8 cellular contexts compared by ENCODE assay signal in the genomic region with DNA sequence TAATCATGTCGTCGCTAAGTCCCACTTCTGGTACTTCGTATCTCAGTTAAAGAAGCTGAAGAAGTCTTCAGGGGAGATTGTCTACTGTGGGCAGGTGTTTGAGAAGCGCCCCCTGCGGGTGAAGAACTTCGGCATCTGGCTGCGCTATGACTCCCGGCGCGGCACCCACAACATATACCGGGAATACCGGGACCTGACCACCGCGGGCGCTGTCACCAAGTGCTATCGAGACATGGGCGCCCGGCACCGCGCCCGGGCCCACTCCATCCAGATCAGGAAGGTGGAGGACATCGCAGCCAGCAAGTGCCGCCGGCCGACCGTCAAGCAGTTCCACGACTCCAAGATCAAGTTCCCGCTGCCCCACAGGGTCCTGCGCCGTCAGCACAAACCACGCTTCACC. TPM values are rescaled to one million over a fixed set of nuclear protein-coding genes. Genes with fewer than 3 reads are reported as not detected.
DNase-seq lines count a peak whose midpoint lies in the region; ATAC-seq and TF ChIP-seq lines count a peak whose summit lies in the region.

No MANE protein-coding gene starts in this region.

- no TSS peak for BruUV-seq in PC-3 (replicated peaks; lab: Mats Ljungman, UMichigan)

- no peaks in the 10 kb centered on the region for H3K9me3 ChIP-seq in CD8-positive, alpha-beta T cell (ENCODE audit: low read length)
- no peaks in the 10 kb centered on the region for H3K9me3 ChIP-seq in PC-3 (ENCODE audit: low read length)

- H3K79me2 ChIP-seq in PC-3 (ENCODE audit: low read length): no peaks in the 10 kb centered on the region

- H3K4me3 Mint-ChIP-seq in CD8-positive, alpha-beta T cell: peak overlapping the region; percentile 57

- H3K27ac ChIP-seq in CD8-positive, alpha-beta T cell (ENCODE audit: low read depth, low read length): no peak overlapping the region
- no peak overlapping the region for H3K27ac ChIP-seq in PC-3 (ENCODE audit: low read length)

- H3K4me1 Mint-ChIP-seq in CD8-positive, alpha-beta T cell (ENCODE audit: low read depth): peaks cover 3% of the 10 kb centered on the region

- no peak overlapping the region for H3K4me2 ChIP-seq in PC-3 (ENCODE audit: low read length)

- H3K27me3 Mint-ChIP-seq in CD8-positive, alpha-beta T cell (ENCODE audit: low read depth): peaks cover 9% of the 10 kb centered on the region

- H3K9me3 Mint-ChIP-seq in CD8-positive, alpha-beta T cell: no peaks in the 10 kb centered on the region

- H3K9me2 ChIP-seq in PC-3 (replicated peaks; ENCODE audit: low read length): no peaks in the 10 kb centered on the region

- no peaks in the 10 kb centered on the region for H3F3A ChIP-seq in PC-3 (ENCODE audit: low read length, unreplicated experiment)

- no peak overlapping the region for H3K27ac Mint-ChIP-seq in CD8-positive, alpha-beta T cell

- no peak overlapping the region for H3K4me3 ChIP-seq in CD8-positive, alpha-beta T cell (ENCODE audit: low read depth, low read length)
- H3K4me3 ChIP-seq in PC-3 (ENCODE audit: low read length): no peak overlapping the region

- H3K36me3 ChIP-seq in CD8-positive, alpha-beta T cell (ENCODE audit: insufficient read depth, low read length): no peaks in the 10 kb centered on the region
- H3K36me3 ChIP-seq in PC-3 (ENCODE audit: low read depth, low read length): no peaks in the 10 kb centered on the region

- DNase-seq in CD8-positive, alpha-beta T cell: peak; percentile 31 to 74 (median 57)
- DNase-seq in NCI-H69 (lab: John Stamatoyannopoulos, UW) (peak; percentile 68), islet precursor cell (peak; percentile 80), KG1 (lab: John Stamatoyannopoulos, UW) (no peak), PC-3 (no peak)
- DNase-seq in activated naive CD4-positive, alpha-beta T cell (lab: John Stamatoyannopoulos, UW): peak in 3 of 4 experiments; percentile 10 to 45 (median 29)
- peak; percentile 41 to 58 for DNase-seq in stimulated activated CD4-positive, alpha-beta T cell treated with anti-CD3 and anti-CD28 coated beads, Interleukin-4, amount 100 ng/mL, for 4 hours

- H4K20me1 ChIP-seq in PC-3 (ENCODE audit: low read length): no peaks in the 10 kb centered on the region

- H2AFZ ChIP-seq in PC-3 (ENCODE audit: low read length): no peak overlapping the region

- POLR2A ChIA-PET in CD8-positive, alpha-beta T cell (lab: Charles Lee): no interaction called here
- POLR2A ChIA-PET in PC-3 (lab: Charles Lee; ENCODE audit: unreplicated experiment): no interaction called here

- H3K27me3 ChIP-seq in CD8-positive, alpha-beta T cell (ENCODE audit: insufficient read depth, low read length): no peaks in the 10 kb centered on the region
- 0 out of 2 replicates have a peak, but pooled peaks cover 2% of the 10 kb centered on the region for H3K27me3 ChIP-seq in PC-3 (ENCODE audit: low read length)

- CTCF ChIA-PET in CD8-positive, alpha-beta T cell (lab: Charles Lee): interaction anchor here (0.7 to 11.5 kb wide), 16 partner anchors 9 to 721 kb away, joined by 3 to 79 read pairs (median 4); a partner anchor contains a TSS
- CTCF ChIA-PET in PC-3 (lab: Charles Lee): no interaction called here

- H3K36me3 Mint-ChIP-seq in CD8-positive, alpha-beta T cell: no peaks in the 10 kb centered on the region

- intact Hi-C loops in CD8-positive, alpha-beta T cell (cut with DNase I, micrococcal nuclease): loop anchor here (1.0 to 10.0 kb wide), 5 partner anchors 52 to 721 kb away; a partner anchor contains a TSS
- intact Hi-C loops in PC-3 (cut with micrococcal nuclease): no loop called here

- no peaks in the 10 kb centered on the region for H3K4me1 ChIP-seq in CD8-positive, alpha-beta T cell (ENCODE audit: insufficient read depth, low read length)
- H3K4me1 ChIP-seq in PC-3 (ENCODE audit: insufficient read depth, low read length): no peaks in the 10 kb centered on the region

- peak; percentile 21 for TF ChIP-seq CTCF in CD8-positive, alpha-beta T cell (IDR thresholded peaks at IDR 0.05)
- TF ChIP-seq CTCF in PC-3 (conservative IDR thresholded peaks at IDR 0.05; ENCODE audit: low read depth, low read length): no peak; the same call in 1 of the 2 replicates

- no peak for ATAC-seq in CD8-positive, alpha-beta T cell
- ATAC-seq in PC-3: no peak
- no peak for ATAC-seq in GM18907 (IDR thresholded peaks at IDR 0.05; ENCODE audit: unreplicated experiment)

- no peak overlapping the region for H3K9ac ChIP-seq in PC-3 (ENCODE audit: low read length)

RNA-seq across cellular contexts. Expression of a gene that starts 11.3 kb away (rescaled TPM):
- under 1 TPM; 0.44 to 0.68 TPM for total RNA-seq in CD8-positive, alpha-beta T cell
- total RNA-seq in PC-3 (2014; rRNA removed): 1.0 and 3.3 TPM in 2 replicates

RNA-seq across cellular contexts. Expression of a gene that starts 15.3 kb away (rescaled TPM):
- not detected for total RNA-seq in CD8-positive, alpha-beta T cell
- total RNA-seq in PC-3 (2014; rRNA removed): 10.7 and 13.0 TPM in 2 replicates

RNA-seq across cellular contexts. Expression of a gene that starts 25.5 kb away (rescaled TPM):
- 1 to 10 TPM; 2.7 to 2.9 TPM for total RNA-seq in CD8-positive, alpha-beta T cell
- 45.3 and 52.5 TPM in 2 replicates for total RNA-seq in PC-3 (2014; rRNA removed)

Comparison
In these comparisons a context has a peak if more than half of its experiments do, and no peak if none do; other contexts are left out.
1. DNase-seq: peak in CD8-positive, alpha-beta T cell (7 of 7), NCI-H69 (single experiment), activated naive CD4-positive, alpha-beta T cell (3 of 4), islet precursor cell (single experiment) and stimulated activated CD4-positive, alpha-beta T cell treated with anti-CD3 and anti-CD28 coated beads, Interleukin-4, amount 100 ng/mL, for 4 hours (2 of 2); none in KG1 (single experiment) and PC-3 (single experiment).
2. RNA of a gene that starts 15.3 kb away (total RNA-seq): 10.7 to 13.0 TPM in PC-3; not detected in CD8-positive, alpha-beta T cell; every median in the first group is over 10 times any median in the second.
3. RNA of a gene that starts 25.5 kb away (total RNA-seq): 45.3 to 52.5 TPM in PC-3; 2.7 to 2.9 TPM in CD8-positive, alpha-beta T cell; every median in the first group is over 10 times any median in the second.